14 cellular contexts compared by ENCODE assay signal in the genomic region with DNA sequence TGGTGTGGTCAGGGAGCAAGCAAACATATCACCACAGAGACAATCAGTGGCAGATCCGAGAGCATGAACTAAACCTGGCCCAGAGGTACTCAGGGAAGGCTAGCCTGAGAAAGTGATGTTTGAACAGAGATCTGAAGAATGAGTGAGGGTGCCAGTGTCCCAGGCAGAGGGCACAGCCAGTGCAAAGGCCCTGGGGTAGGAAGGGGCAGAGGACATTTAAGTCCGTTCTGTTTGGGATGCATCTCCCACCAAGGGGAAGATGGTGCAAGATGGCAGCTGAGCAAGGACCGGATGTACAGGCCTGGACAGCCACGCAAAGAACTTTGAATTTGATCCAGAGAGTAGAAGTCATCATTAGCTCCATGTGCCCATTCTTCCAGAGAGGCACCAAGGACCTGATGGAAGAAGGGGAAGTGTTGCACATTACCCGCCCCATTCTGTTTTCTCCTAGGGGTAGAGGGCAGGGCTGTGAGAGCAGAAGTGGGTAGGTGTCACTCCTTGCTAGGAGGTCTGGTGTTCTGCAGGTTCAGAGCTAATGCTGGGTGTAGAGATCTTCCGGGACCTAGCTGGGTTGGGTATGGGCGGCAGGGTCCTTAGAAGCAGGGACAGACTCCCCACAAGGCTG. TPM values are rescaled to one million over a fixed set of nuclear protein-coding genes. Genes with fewer than 3 reads are reported as not detected.
DNase-seq lines count a peak whose midpoint lies in the region; ATAC-seq and TF ChIP-seq lines count a peak whose summit lies in the region.
"Had no signal": no experiment of that assay in that cellular context is flagged by ENCODE, and none has a peak within 500 bp of the region (broad histone marks: within the 10 kb centered on the region; RNA-seq: fewer than 3 reads in every experiment).

No MANE protein-coding gene starts in this region.

- H3K9me3 ChIP-seq in CD4-positive, CD25-positive, alpha-beta regulatory T cell (ENCODE audit: control insufficient read depth in 2 of 2, low read length in 2 of 2), result no peaks in the 10 kb centered on the region
- H3K9me3 ChIP-seq in Karpas-422 (ENCODE audit: low read length) (no peaks in the 10 kb centered on the region), spleen (no peaks in the 10 kb centered on the region)
- H3K9me3 ChIP-seq: A549 had no signal

- WGBS in spleen, 5 donors, result 77 to 93% (median 81%) methylated on average over 7 of the region's 7 CpGs

- H3K36me3 Mint-ChIP-seq in CD4-positive, CD25-positive, alpha-beta regulatory T cell, result no peaks in the 10 kb centered on the region
- H3K36me3 Mint-ChIP-seq in activated B cell treated with CpG ODN at 0.5 μM for 24 hours (ENCODE audit: low read depth) (peaks cover 5% of the 10 kb centered on the region), HFFc6 (ENCODE audit: low read depth) (no peaks in the 10 kb centered on the region)

- peaks cover 83% of the 10 kb centered on the region for H3K79me2 ChIP-seq in Karpas-422 (ENCODE audit: low read length)

- no peaks in the 10 kb centered on the region for H3K27me3 ChIP-seq in CD4-positive, CD25-positive, alpha-beta regulatory T cell (ENCODE audit: control insufficient read depth, insufficient read depth, low read length)
- H3K27me3 ChIP-seq in Karpas-422 (ENCODE audit: low read length) (no peaks in the 10 kb centered on the region), spleen (replicated peaks in 1 of 7) (peaks cover 0 to 25% (median 7%) of the 10 kb centered on the region in 7 donors)

- intact Hi-C loops in activated B cell treated with CpG ODN at 0.5 μM for 24 hours (cut with micrococcal nuclease) (no loop called here), spleen (cut with DNase I; ENCODE audit: low total_unique reads) (no loop called here)

- peak overlapping the region; percentile 89 for H3K9ac ChIP-seq in Karpas-422 (ENCODE audit: low read length)

- TF ChIP-seq POLR2A in spleen (IDR thresholded peaks at IDR 0.05), result no peak

- ATAC-seq in CD4-positive, CD25-positive, alpha-beta regulatory T cell (ENCODE audit: low read depth in 2 of 2), result no peak
- ATAC-seq in activated B cell treated with CpG ODN at 0.5 μM for 24 hours (ENCODE audit: low read depth) (no peak), GM18868 (IDR thresholded peaks at IDR 0.05; ENCODE audit: unreplicated experiment) (no peak)
- ATAC-seq: A549 had no signal

- H3K9me2 ChIP-seq in Karpas-422 (replicated peaks; ENCODE audit: insufficient read depth, low read length), result no peaks in the 10 kb centered on the region

- no peaks in the 10 kb centered on the region for H4K20me1 ChIP-seq in Karpas-422 (ENCODE audit: insufficient read depth, low read depth, low read length)

- no peak overlapping the region for H3K27ac ChIP-seq in CD4-positive, CD25-positive, alpha-beta regulatory T cell (ENCODE audit: insufficient read depth, low read length, poor library complexity, severe bottlenecking)
- H3K27ac ChIP-seq in Karpas-422 (ENCODE audit: low read length), result peak overlapping the region; percentile 99
- H3K27ac ChIP-seq in spleen, result peak overlapping the region in 4 of 8 donors; percentile 10 to 54 (median 48)
- H3K27ac ChIP-seq: A549, PC-9 had no signal

- no peaks in the 10 kb centered on the region for H3K9me3 Mint-ChIP-seq in CD4-positive, CD25-positive, alpha-beta regulatory T cell
- no peaks in the 10 kb centered on the region for H3K9me3 Mint-ChIP-seq in activated B cell treated with CpG ODN at 0.5 μM for 24 hours
- H3K9me3 Mint-ChIP-seq in HFFc6, result no peaks in the 10 kb centered on the region
- H3K9me3 Mint-ChIP-seq: CD4-positive, alpha-beta memory T cell had no signal

- CTCF ChIA-PET in activated B cell treated with CpG ODN at 0.5 μM for 24 hours (lab: Charles Lee), result interaction anchor here (5.3 kb wide), 1 partner anchor 10 kb away, joined by 31 read pairs; no protein-coding TSS in a partner anchor

- H3K4me3 ChIP-seq in CD4-positive, CD25-positive, alpha-beta regulatory T cell (ENCODE audit: low read depth, low read length), result no peak overlapping the region
- H3K4me3 ChIP-seq in Karpas-422 (ENCODE audit: low read length) (peak overlapping the region; percentile 74), spleen (peak overlapping the region in 2 of 8 donors; percentile 78 to 91)
- H3K4me3 ChIP-seq: A549, PC-9 had no signal

- no peak overlapping the region for H2AFZ ChIP-seq in Karpas-422 (ENCODE audit: low read length)
- H2AFZ ChIP-seq: PC-9 had no signal

- peak overlapping the region in 1 of 4 donors; percentile 21 for H3K4me3 Mint-ChIP-seq in CD4-positive, CD25-positive, alpha-beta regulatory T cell
- H3K4me3 Mint-ChIP-seq in activated B cell treated with CpG ODN at 0.5 μM for 24 hours (no peak overlapping the region), HFFc6 (no peak overlapping the region)

- H3K36me3 ChIP-seq in CD4-positive, CD25-positive, alpha-beta regulatory T cell (ENCODE audit: control insufficient read depth, insufficient read depth, low read length), result no peaks in the 10 kb centered on the region
- peaks cover 38% of the 10 kb centered on the region for H3K36me3 ChIP-seq in Karpas-422 (ENCODE audit: insufficient read depth, low read length)
- H3K36me3 ChIP-seq in spleen, result peaks cover 0 to 20% (median 0%) of the 10 kb centered on the region in 6 donors

- TF ChIP-seq CTCF in activated B cell treated with CpG ODN at 0.5 μM for 24 hours (IDR thresholded peaks at IDR 0.05) (no peak), spleen (IDR thresholded peaks at IDR 0.05 in 8 of 11, conservative IDR thresholded peaks at IDR 0.05 in 3 of 11) (no peak), HFFc6 (IDR thresholded peaks at IDR 0.05) (no peak)

- peaks cover 31% of the 10 kb centered on the region for H3K4me1 ChIP-seq in CD4-positive, CD25-positive, alpha-beta regulatory T cell (ENCODE audit: control insufficient read depth, insufficient read depth, low read length, poor library complexity, severe bottlenecking)
- H3K4me1 ChIP-seq in Karpas-422 (ENCODE audit: low read length), result peaks cover 88% of the 10 kb centered on the region
- H3K4me1 ChIP-seq in spleen, result peaks cover 46 to 100% (median 92%) of the 10 kb centered on the region in 6 donors

- POLR2A ChIA-PET in activated B cell treated with CpG ODN at 0.5 μM for 24 hours (lab: Charles Lee), result interaction anchor here (0.5 to 14.4 kb wide), 6 partner anchors 9 to 170 kb away, joined by 3 to 160 read pairs (median 8); no protein-coding TSS in a partner anchor

- H3K27ac Mint-ChIP-seq in CD4-positive, CD25-positive, alpha-beta regulatory T cell, result peak overlapping the region in 2 of 3 donors; percentile 40 to 49
- H3K27ac Mint-ChIP-seq in activated B cell treated with CpG ODN at 0.5 μM for 24 hours (peak overlapping the region; percentile 89), HFFc6 (no peak overlapping the region)

- DNase-seq in CD4-positive, CD25-positive, alpha-beta regulatory T cell, result no peak
- DNase-seq in Karpas-422, result peak; percentile 69
- DNase-seq in activated B cell treated with CpG ODN at 0.5 μM for 24 hours, result no peak
- peak; percentile 41 for DNase-seq in spleen
- DNase-seq in HFFc6, result no peak
- no peak for DNase-seq in Ammon's horn (ENCODE audit: low spot score)
- DNase-seq: Calu3; CD4-positive, alpha-beta memory T cell; GOT3; NCI-H1930; NCI-H526 treated with DMSO at 0.1 percent for 48 hours; PC-9 had no signal

- H3K4me2 ChIP-seq in Karpas-422 (ENCODE audit: low read depth, low read length, poor library complexity, severe bottlenecking), result peak overlapping the region; percentile 86
- H3K4me2 ChIP-seq: A549, PC-9 had no signal

- peaks cover 4 to 26% (median 12%) of the 10 kb centered on the region in 4 donors for H3K4me1 Mint-ChIP-seq in CD4-positive, CD25-positive, alpha-beta regulatory T cell
- peaks cover 30% of the 10 kb centered on the region for H3K4me1 Mint-ChIP-seq in activated B cell treated with CpG ODN at 0.5 μM for 24 hours
- H3K4me1 Mint-ChIP-seq in HFFc6 (ENCODE audit: low read depth), result no peaks in the 10 kb centered on the region

- H3K27me3 Mint-ChIP-seq in CD4-positive, CD25-positive, alpha-beta regulatory T cell, result no peaks in the 10 kb centered on the region
- H3K27me3 Mint-ChIP-seq in activated B cell treated with CpG ODN at 0.5 μM for 24 hours, result no peaks in the 10 kb centered on the region
- H3K27me3 Mint-ChIP-seq in HFFc6 (ENCODE audit: insufficient read depth), result peaks cover 22% of the 10 kb centered on the region
- H3K27me3 Mint-ChIP-seq: CD4-positive, alpha-beta memory T cell had no signal

RNA-seq across cellular contexts. Expression of gene DTX1, which starts 3.9 kb away (rescaled TPM):
- 7.8 TPM for total RNA-seq in CD4-positive, CD25-positive, alpha-beta regulatory T cell
- polyA plus RNA-seq in CD4-positive, CD25-positive, alpha-beta regulatory T cell, result 1 to 10 TPM in 1 of 4 donors, under 1 TPM in 3; 0.64 to 1.1 (median 0.84) TPM
- total RNA-seq in Karpas-422 (2014; rRNA removed; shearing (Covaris generic); ENCODE audit: low replicate concordance), result 227 and 481 TPM in 2 replicates
- total RNA-seq in activated B cell treated with CpG ODN at 0.5 μM for 24 hours (75.3 and 79.4 TPM in 2 replicates), spleen (100 to 1,000 TPM in 2 of 7 donors, 10 to 100 TPM in 5; 54.6 to 141 (median 76.1) TPM)
- 100 to 1,000 TPM in 1 of 3 donors, 10 to 100 TPM in 2; 53.4 to 102 (median 96.7) TPM for polyA plus RNA-seq in spleen
- total RNA-seq in HFFc6 (2021; fragmentation: NEBNext Ultra II Directional; extraction: Animal tissue kit (Norgen Biotek cat#: 25700)), result not detected
- total RNA-seq: Calu3 had no signal

Comparison
In these comparisons a context has a peak if more than half of its experiments do, and no peak if none do; other contexts are left out.
1. DNase-seq: peak in Karpas-422 (single experiment) and spleen (single experiment); none in CD4-positive, CD25-positive, alpha-beta regulatory T cell (0 of 3), activated B cell treated with CpG ODN at 0.5 μM for 24 hours (single experiment), HFFc6 (single experiment) and Ammon's horn (single experiment).